Comparison of ENCODE assay signal across 13 cellular contexts in genomic region chr15:68528891-68529290, GRCh38. TPM values are rescaled to one million over a fixed set of nuclear protein-coding genes. Genes with fewer than 3 reads are reported as not detected.
DNase-seq lines count a peak whose midpoint lies in the region; ATAC-seq and TF ChIP-seq lines count a peak whose summit lies in the region.
"Had no signal": no experiment of that assay in that cellular context is flagged by ENCODE, and none has a peak within 500 bp of the region (broad histone marks: within the 10 kb centered on the region; RNA-seq: fewer than 3 reads in every experiment).

No MANE protein-coding gene starts in this region.

- peak; percentile 21 for DNase-seq in A673 (ENCODE audit: low spot score)
- DNase-seq in GM23248: no peak
- no peak for DNase-seq in hepatocyte (ENCODE audit: low spot score)
- DNase-seq in AML-193 (lab: John Stamatoyannopoulos, UW): no peak
- DNase-seq in central memory CD4-positive, alpha-beta T cell: no peak
- no peak for DNase-seq in C1 segment of cervical spinal cord (lab: John Stamatoyannopoulos, UW)
- DNase-seq: activated CD4-positive, alpha-beta T cell treated with anti-CD3 and anti-CD28 coated beads for 4 hours; CD8-positive, alpha-beta memory T cell; GOT3; NCI-H2171 treated with DMSO at 0.1 percent for 48 hours; SHP77 treated with DMSO at 0.1 percent for 48 hours had no signal

- 70 to 71% methylated on average over 5 of the region's 5 CpGs for WGBS in GM23248 (ENCODE audit: low coverage in 1 of 2, low lambda C conversion rate in 2 of 2, missing lambda C conversion rate in 2 of 2), 2 experiments
- WGBS in hepatocyte (ENCODE audit: low lambda C conversion rate, missing lambda C conversion rate): 52% methylated on average over 5 of the region's 5 CpGs

- TF ChIP-seq CTCF in A673 (conservative IDR thresholded peaks at IDR 0.05; ENCODE audit: low read depth, low read length) (no peak), VCaP (conservative IDR thresholded peaks at IDR 0.05) (no peak), hepatocyte (IDR thresholded peaks at IDR 0.05; ENCODE audit: poor library complexity) (no peak)

- in situ Hi-C loops in GM23248 (cut with MboI): no loop called here

- CTCF ChIA-PET in A673 (lab: Charles Lee): no interaction called here

- H3K79me2 ChIP-seq in GM23248 (ENCODE audit: insufficient read depth): no peaks in the 10 kb centered on the region
- no peaks in the 10 kb centered on the region for H3K79me2 ChIP-seq in hepatocyte

- H3K4me2 ChIP-seq in GM23248 (ENCODE audit: unreplicated experiment) (no peak overlapping the region), hepatocyte (peak overlapping the region; percentile 53)

- H3K36me3 ChIP-seq in A673 (ENCODE audit: insufficient read depth, low read length, poor library complexity, severe bottlenecking) (no peaks in the 10 kb centered on the region), GM23248 (ENCODE audit: low read depth) (no peaks in the 10 kb centered on the region), hepatocyte (replicated peaks; ENCODE audit: insufficient read depth, low read depth) (no peaks in the 10 kb centered on the region)

- H4K20me1 ChIP-seq in GM23248 (ENCODE audit: insufficient read depth) (no peaks in the 10 kb centered on the region), hepatocyte (ENCODE audit: insufficient read depth, poor library complexity, severe bottlenecking) (no peaks in the 10 kb centered on the region)

- H3K4me3 ChIP-seq in A673 (ENCODE audit: low read depth, low read length, poor library complexity, severe bottlenecking): no peak overlapping the region
- H3K4me3 ChIP-seq in GM23248: no peak overlapping the region
- no peak overlapping the region for H3K4me3 ChIP-seq in hepatocyte

- peaks cover 34% of the 10 kb centered on the region for H3F3A ChIP-seq in GM23248 (ENCODE audit: insufficient read depth)

- peaks cover 3% of the 10 kb centered on the region for H3K9me3 ChIP-seq in A673 (ENCODE audit: low read depth, low read length, poor library complexity, severe bottlenecking)
- H3K9me3 ChIP-seq in GM23248 (ENCODE audit: low read depth): no peaks in the 10 kb centered on the region
- H3K9me3 ChIP-seq in hepatocyte (ENCODE audit: low read depth): no peaks in the 10 kb centered on the region

- H3K4me1 ChIP-seq in A673 (ENCODE audit: insufficient read depth, low read length, poor library complexity, severe bottlenecking) (peaks cover 10% of the 10 kb centered on the region), GM23248 (ENCODE audit: insufficient read depth) (peaks cover 37% of the 10 kb centered on the region), hepatocyte (ENCODE audit: insufficient read depth) (peaks cover 8% of the 10 kb centered on the region)

- H3K27ac ChIP-seq in A673 (ENCODE audit: low read depth, low read length, poor library complexity, severe bottlenecking) (no peak overlapping the region), GM23248 (no peak overlapping the region), VCaP (peak overlapping the region; percentile 52), hepatocyte (no peak overlapping the region)

- no TSS peak for BruUV-seq in A673 (replicated peaks; lab: Mats Ljungman, UMichigan)

- 0 out of 2 replicates have a peak overlapping the region, but pooled peaks have one; percentile 1 for H2AFZ ChIP-seq in GM23248
- no peak overlapping the region for H2AFZ ChIP-seq in hepatocyte

- H3K9ac ChIP-seq in GM23248: no peak overlapping the region

- POLR2A ChIA-PET in A673 (lab: Charles Lee; ENCODE audit: low non-redundant PET): no interaction called here

- H3K9me2 ChIP-seq in GM23248 (ENCODE audit: insufficient read depth) (no peaks in the 10 kb centered on the region), hepatocyte (replicated peaks; ENCODE audit: insufficient read depth) (no peaks in the 10 kb centered on the region)

- no peak for ATAC-seq in GM21737 (IDR thresholded peaks at IDR 0.05; ENCODE audit: unreplicated experiment)

- no peaks in the 10 kb centered on the region for H3K27me3 ChIP-seq in A673 (replicated peaks; ENCODE audit: insufficient read depth, low read depth, low read length, poor library complexity)
- H3K27me3 ChIP-seq in GM23248 (replicated peaks; ENCODE audit: insufficient read depth): no peaks in the 10 kb centered on the region
- H3K27me3 ChIP-seq in hepatocyte: no peaks in the 10 kb centered on the region

- intact Hi-C loops in A673 (cut with micrococcal nuclease; ENCODE audit: unreplicated experiment): no loop called here

RNA-seq across cellular contexts. Expression of gene CORO2B, which starts 49.9 kb away (rescaled TPM):
- total RNA-seq in A673 (2021): 3.8 and 4.4 TPM in 2 replicates
- total RNA-seq in GM23248 (2014; rRNA removed; shearing (Covaris generic)): 7.6 and 7.7 TPM in 2 replicates
- polyA plus RNA-seq in GM23248 (2016; fragmentation: Nextera tagmentation; extraction: Ambion mirVana): 2.7 and 3.7 TPM in 2 replicates
- 1.2 and 2.9 TPM in 2 replicates for total RNA-seq in hepatocyte
- polyA plus RNA-seq in hepatocyte: 4.6 and 5.1 TPM in 2 replicates
- total RNA-seq: CD8-positive, alpha-beta memory T cell had no signal
- polyA plus RNA-seq: CD8-positive, alpha-beta memory T cell had no signal
